In the genomic region with DNA sequence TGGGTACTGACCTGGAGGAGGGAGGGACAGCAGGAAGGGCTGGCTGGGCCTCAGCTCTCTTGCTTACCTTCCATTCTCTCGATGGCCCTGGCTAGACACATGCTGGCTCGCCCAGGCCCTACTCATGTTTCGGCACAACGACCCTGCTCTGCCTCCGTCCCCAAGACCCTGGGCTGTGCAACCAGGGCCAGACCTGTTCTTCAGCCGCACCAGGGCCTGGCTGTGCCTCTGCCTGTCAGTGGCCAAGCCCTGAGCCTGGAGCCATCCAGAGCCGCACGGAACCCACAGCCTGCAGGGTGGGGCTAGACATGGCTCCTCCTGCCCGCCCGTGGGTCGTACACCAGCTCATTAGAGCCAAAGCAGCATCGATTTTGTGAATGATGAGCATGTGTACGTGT, we compare ENCODE assay signal across 1 cellular context.
A peak's percentile ranks its signal among the peaks of the same experiment; 100 is the strongest.
TF ChIP-seq lines count a peak whose summit lies in the region.

No MANE protein-coding gene starts in this region.

TF ChIP-seq in K562, 482 proteins besides CTCF, POLR2A, EP300 and RAD21 (continued from another document):
- TF ChIP-seq, protein P1, sequence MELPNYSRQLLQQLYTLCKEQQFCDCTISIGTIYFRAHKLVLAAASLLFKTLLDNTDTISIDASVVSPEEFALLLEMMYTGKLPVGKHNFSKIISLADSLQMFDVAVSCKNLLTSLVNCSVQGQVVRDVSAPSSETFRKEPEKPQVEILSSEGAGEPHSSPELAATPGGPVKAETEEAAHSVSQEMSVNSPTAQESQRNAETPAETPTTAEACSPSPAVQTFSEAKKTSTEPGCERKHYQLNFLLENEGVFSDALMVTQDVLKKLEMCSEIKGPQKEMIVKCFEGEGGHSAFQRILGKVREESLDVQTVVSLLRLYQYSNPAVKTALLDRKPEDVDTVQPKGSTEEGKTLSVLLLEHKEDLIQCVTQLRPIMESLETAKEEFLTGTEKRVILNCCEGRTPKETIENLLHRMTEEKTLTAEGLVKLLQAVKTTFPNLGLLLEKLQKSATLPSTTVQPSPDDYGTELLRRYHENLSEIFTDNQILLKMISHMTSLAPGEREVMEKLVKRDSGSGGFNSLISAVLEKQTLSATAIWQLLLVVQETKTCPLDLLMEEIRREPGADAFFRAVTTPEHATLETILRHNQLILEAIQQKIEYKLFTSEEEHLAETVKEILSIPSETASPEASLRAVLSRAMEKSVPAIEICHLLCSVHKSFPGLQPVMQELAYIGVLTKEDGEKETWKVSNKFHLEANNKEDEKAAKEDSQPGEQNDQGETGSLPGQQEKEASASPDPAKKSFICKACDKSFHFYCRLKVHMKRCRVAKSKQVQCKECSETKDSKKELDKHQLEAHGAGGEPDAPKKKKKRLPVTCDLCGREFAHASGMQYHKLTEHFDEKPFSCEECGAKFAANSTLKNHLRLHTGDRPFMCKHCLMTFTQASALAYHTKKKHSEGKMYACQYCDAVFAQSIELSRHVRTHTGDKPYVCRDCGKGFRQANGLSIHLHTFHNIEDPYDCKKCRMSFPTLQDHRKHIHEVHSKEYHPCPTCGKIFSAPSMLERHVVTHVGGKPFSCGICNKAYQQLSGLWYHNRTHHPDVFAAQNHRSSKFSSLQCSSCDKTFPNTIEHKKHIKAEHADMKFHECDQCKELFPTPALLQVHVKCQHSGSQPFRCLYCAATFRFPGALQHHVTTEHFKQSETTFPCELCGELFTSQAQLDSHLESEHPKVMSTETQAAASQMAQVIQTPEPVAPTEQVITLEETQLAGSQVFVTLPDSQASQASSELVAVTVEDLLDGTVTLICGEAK (IDR thresholded peaks at IDR 0.05), result no peak
- TF ChIP-seq, protein P1 (CRISPR knock-in tag; IDR thresholded peaks at IDR 0.05), result peak; percentile 45
- no peak for TF ChIP-seq NFIC (IDR thresholded peaks at IDR 0.05)
- TF ChIP-seq ZNF282 (CRISPR knock-in tag; IDR thresholded peaks at IDR 0.05), result 0 out of 2 replicates have a peak, but pooled peaks have one; percentile 51
- TF ChIP-seq FOXK1 (CRISPR knock-in tag; IDR thresholded peaks at IDR 0.05; ENCODE audit: borderline replicate concordance), result no peak
- TF ChIP-seq KAT2B (IDR thresholded peaks at IDR 0.05; ENCODE audit: low read depth, low read length), result no peak
- peak; percentile 67 for TF ChIP-seq ZC3H4 (CRISPR knock-in tag; IDR thresholded peaks at IDR 0.05; ENCODE audit: borderline replicate concordance)
- no peak for TF ChIP-seq RBM22 (IDR thresholded peaks at IDR 0.05; ENCODE audit: low read depth, low read length, poor library complexity, severe bottlenecking)
